ENCODE assay signal across 6 cellular contexts in the genomic region with DNA sequence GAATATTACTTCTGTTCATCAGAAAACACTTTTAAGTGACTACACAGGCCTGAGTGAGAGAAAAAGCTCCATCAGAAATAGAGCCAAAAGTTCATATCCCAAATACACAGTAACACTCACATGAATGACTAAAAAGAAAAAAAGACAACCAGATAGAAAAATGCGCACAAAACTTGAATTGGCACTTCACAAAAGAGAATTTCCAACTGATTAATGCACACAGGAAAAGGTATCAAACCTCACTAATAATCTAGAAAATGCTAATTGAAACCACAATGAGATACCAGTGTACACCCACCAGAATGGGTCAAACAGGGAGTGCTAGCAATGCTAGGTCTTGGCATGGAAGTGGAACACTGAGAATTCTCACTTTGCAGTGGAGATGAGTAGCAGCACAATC.
"Had no signal": no experiment of that assay in that cellular context is flagged by ENCODE, and none has a peak within 500 bp of the region (broad histone marks: within the 10 kb centered on the region; RNA-seq: fewer than 3 reads in every experiment).

No MANE protein-coding gene starts in this region.

- H3K4me3 ChIP-seq: K562 had no signal

- H3K27ac ChIP-seq: HL-60 had no signal

- FAIRE-seq: HepG2, HTR-8/SVneo, K562 had no signal

- H3K27me3 Mint-ChIP-seq: IgD-negative memory B cell had no signal

- H3K4me3 Mint-ChIP-seq: IgD-negative memory B cell had no signal

- H3K27ac Mint-ChIP-seq: IgD-negative memory B cell had no signal

- H3K4me1 Mint-ChIP-seq: IgD-negative memory B cell had no signal

- DNase-seq: IMR-90 had no signal
